In genomic region chr2:233130481-233130970, GRCh38 we compare ENCODE assay signal across 17 cellular contexts.
DNase-seq lines count a peak whose midpoint lies in the region; ATAC-seq and TF ChIP-seq lines count a peak whose summit lies in the region.
"Had no signal": no experiment of that assay in that cellular context is flagged by ENCODE, and none has a peak within 500 bp of the region (broad histone marks: within the 10 kb centered on the region; RNA-seq: fewer than 3 reads in every experiment).

No MANE protein-coding gene starts in this region.

- H3K27me3 ChIP-seq in CD8-positive, alpha-beta memory T cell (ENCODE audit: insufficient read depth, low read length, poor library complexity, severe bottlenecking): no peaks in the 10 kb centered on the region
- H3K27me3 ChIP-seq in naive thymus-derived CD4-positive, alpha-beta T cell (ENCODE audit: control insufficient read depth in 2 of 2, insufficient read depth in 2 of 2, low read length in 2 of 2): no peaks in the 10 kb centered on the region
- peaks cover 30 to 64% of the 10 kb centered on the region in 2 experiments for H3K27me3 ChIP-seq in mesenchymal stem cell (ENCODE audit: control insufficient read depth in 1 of 2, insufficient read depth in 1 of 2, low read length in 2 of 2)
- H3K27me3 ChIP-seq: pancreas, tibial nerve had no signal

- POLR2A ChIA-PET in CD8-positive, alpha-beta memory T cell (lab: Charles Lee): interaction anchor here (1.6 kb wide), 1 partner anchor 70 kb away, joined by 5 read pairs; the partner anchor contains the start of gene INPP5D
- POLR2A ChIA-PET in activated CD8-positive, alpha-beta T cell treated with anti-CD3 and anti-CD28 coated beads, Interleukin-2, amount 10 ng/mL, durations not matched to agents 7 days and 5 days (lab: Charles Lee): interaction anchor here (0.6 to 1.1 kb wide), 3 partner anchors 30 to 48 kb away, joined by 3 read pairs; no protein-coding TSS in a partner anchor
- POLR2A ChIA-PET in naive thymus-derived CD4-positive, alpha-beta T cell (lab: Charles Lee): interaction anchor here (0.6 to 0.7 kb wide), 2 partner anchors 178 to 1069 kb away, joined by 3 to 7 read pairs; no protein-coding TSS in a partner anchor

- 76% methylated on average over 7 of the region's 7 CpGs for WGBS in mesenchymal stem cell

- H2BK15ac ChIP-seq in mesenchymal stem cell (ENCODE audit: low read depth, poor library complexity, severe bottlenecking): no peak overlapping the region

- peaks cover 0 to 6% (median 2%) of the 10 kb centered on the region in 7 donors for H3K9me3 Mint-ChIP-seq in CD14-positive monocyte
- peaks cover 0 to 4% (median 0%) of the 10 kb centered on the region in 5 donors for H3K9me3 Mint-ChIP-seq in CD8-positive, alpha-beta memory T cell
- peaks cover 6% of the 10 kb centered on the region for H3K9me3 Mint-ChIP-seq in activated CD8-positive, alpha-beta T cell treated with anti-CD3 and anti-CD28 coated beads, Interleukin-2, amount 10 ng/mL, durations not matched to agents 7 days and 5 days (ENCODE audit: insufficient read depth)
- peaks cover 0 to 12% (median 3%) of the 10 kb centered on the region in 11 donors for H3K9me3 Mint-ChIP-seq in naive thymus-derived CD4-positive, alpha-beta T cell

- H3K4me1 ChIP-seq in CD8-positive, alpha-beta memory T cell (ENCODE audit: insufficient read depth, low read length): peaks cover 11% of the 10 kb centered on the region
- peaks cover 0 to 6% of the 10 kb centered on the region in 2 donors for H3K4me1 ChIP-seq in naive thymus-derived CD4-positive, alpha-beta T cell (ENCODE audit: control insufficient read depth in 2 of 2, insufficient read depth in 2 of 2, low read length in 2 of 2)
- H3K4me1 ChIP-seq in mesenchymal stem cell (ENCODE audit: control insufficient read depth, insufficient read depth, low read depth, low read length): no peaks in the 10 kb centered on the region
- H3K4me1 ChIP-seq: pancreas had no signal

- no peak overlapping the region for H3K18ac ChIP-seq in mesenchymal stem cell (ENCODE audit: low read depth in 1 of 2, low read length in 2 of 2)

- no peak overlapping the region for H3K23ac ChIP-seq in mesenchymal stem cell (ENCODE audit: low read length in 2 of 2)

- H3K9ac ChIP-seq in mesenchymal stem cell (ENCODE audit: low read length): no peak overlapping the region

- no peak overlapping the region for H3K4me2 ChIP-seq in mesenchymal stem cell (ENCODE audit: low read length, poor library complexity, severe bottlenecking)

- no peaks in the 10 kb centered on the region for H3K79me1 ChIP-seq in mesenchymal stem cell (replicated peaks; ENCODE audit: low read length, poor library complexity, severe bottlenecking)

- no peak overlapping the region for H4K91ac ChIP-seq in mesenchymal stem cell (ENCODE audit: low read length)

- H3K4me1 Mint-ChIP-seq in CD14-positive monocyte: no peaks in the 10 kb centered on the region
- peaks cover 37 to 46% (median 38%) of the 10 kb centered on the region in 3 donors for H3K4me1 Mint-ChIP-seq in CD8-positive, alpha-beta memory T cell
- H3K4me1 Mint-ChIP-seq in activated CD8-positive, alpha-beta T cell treated with anti-CD3 and anti-CD28 coated beads, Interleukin-2, amount 10 ng/mL, durations not matched to agents 7 days and 5 days (ENCODE audit: low read depth): peaks cover 53% of the 10 kb centered on the region
- H3K4me1 Mint-ChIP-seq in naive thymus-derived CD4-positive, alpha-beta T cell: peaks cover 16 to 40% (median 20%) of the 10 kb centered on the region in 7 donors

- H3K14ac ChIP-seq in mesenchymal stem cell (ENCODE audit: low read length in 2 of 2): no peak overlapping the region

- H3K27ac Mint-ChIP-seq in CD14-positive monocyte: peak overlapping the region in 4 of 7 donors; percentile 16 to 45 (median 30)
- H3K27ac Mint-ChIP-seq in CD8-positive, alpha-beta memory T cell: peak overlapping the region; percentile 12 to 86 (median 56)
- H3K27ac Mint-ChIP-seq in activated CD8-positive, alpha-beta T cell treated with anti-CD3 and anti-CD28 coated beads, Interleukin-2, amount 10 ng/mL, durations not matched to agents 7 days and 5 days: peak overlapping the region; percentile 87
- H3K27ac Mint-ChIP-seq in naive thymus-derived CD4-positive, alpha-beta T cell: peak overlapping the region in 8 of 9 donors; percentile 10 to 87 (median 70)

- no peak overlapping the region for H2AK5ac ChIP-seq in mesenchymal stem cell (ENCODE audit: low read length, severe bottlenecking)

- no peak overlapping the region for H3K4me3 ChIP-seq in CD8-positive, alpha-beta memory T cell (ENCODE audit: low read length)
- no peak overlapping the region for H3K4me3 ChIP-seq in naive thymus-derived CD4-positive, alpha-beta T cell (ENCODE audit: low read length)
- H3K4me3 ChIP-seq in mesenchymal stem cell (ENCODE audit: insufficient read depth in 1 of 2, low read depth in 1 of 2, low read length in 2 of 2): no peak overlapping the region
- H3K4me3 ChIP-seq: pancreas, tibial nerve had no signal

- DNase-seq in CD14-positive monocyte (ENCODE audit: low spot score) (no peak), mesenchymal stem cell (no peak)
- no peak for DNase-seq in CD8-positive, alpha-beta memory T cell
- DNase-seq in activated CD8-positive, alpha-beta T cell treated with anti-CD3 and anti-CD28 coated beads, Interleukin-2, amount 10 ng/mL, durations not matched to agents 7 days and 5 days: no peak
- DNase-seq in naive thymus-derived CD4-positive, alpha-beta T cell: no peak
- DNase-seq: activated CD4-positive, CD25-positive, alpha-beta regulatory T cell treated with anti-CD3 and anti-CD28 coated beads, Interleukin-2, amount 50 U/mL, for 72 hours; AML-193; DMS153; hippocampal formation; NCI-H2081; NCI-H524; pancreas; Right ventricle myocardium superior had no signal

- H2AFZ ChIP-seq in mesenchymal stem cell (ENCODE audit: low read depth, low read length): no peak overlapping the region

- no peak for ATAC-seq in activated CD8-positive, alpha-beta T cell treated with anti-CD3 and anti-CD28 coated beads, Interleukin-2, amount 10 ng/mL, durations not matched to agents 7 days and 5 days
- no peak for ATAC-seq in naive thymus-derived CD4-positive, alpha-beta T cell
- ATAC-seq in GM19463 (IDR thresholded peaks at IDR 0.05; ENCODE audit: unreplicated experiment) (no peak), HG02885 (IDR thresholded peaks at IDR 0.05; ENCODE audit: poor library complexity, unreplicated experiment) (no peak), HG02571 (IDR thresholded peaks at IDR 0.05; ENCODE audit: unreplicated experiment) (no peak)
- ATAC-seq: pancreas had no signal

- CTCF ChIA-PET in CD8-positive, alpha-beta memory T cell (lab: Charles Lee): interaction anchor here (0.7 to 1.9 kb wide), 3 partner anchors 31 to 209 kb away, joined by 4 to 7 read pairs (median 5); no protein-coding TSS in a partner anchor
- CTCF ChIA-PET in activated CD8-positive, alpha-beta T cell treated with anti-CD3 and anti-CD28 coated beads, Interleukin-2, amount 10 ng/mL, durations not matched to agents 7 days and 5 days (lab: Charles Lee): interaction anchor here (1.4 to 1.8 kb wide), 2 partner anchors 12 to 29 kb away, joined by 3 to 5 read pairs; no protein-coding TSS in a partner anchor
- CTCF ChIA-PET in naive thymus-derived CD4-positive, alpha-beta T cell (lab: Charles Lee): interaction anchor here (0.6 to 1.9 kb wide), 4 partner anchors 12 to 309 kb away, joined by 3 to 6 read pairs (median 4); partner anchors contain the start of gene INPP5D

- H2BK5ac ChIP-seq in mesenchymal stem cell (ENCODE audit: low read depth, low read length, poor library complexity, severe bottlenecking): no peak overlapping the region

- no peak overlapping the region for H3K27ac ChIP-seq in CD8-positive, alpha-beta memory T cell (ENCODE audit: low read depth, low read length)
- no peak overlapping the region for H3K27ac ChIP-seq in naive thymus-derived CD4-positive, alpha-beta T cell (ENCODE audit: low read depth, low read length)
- no peak overlapping the region for H3K27ac ChIP-seq in mesenchymal stem cell (ENCODE audit: low read length, poor library complexity, severe bottlenecking)
- H3K27ac ChIP-seq: pancreas, tibial nerve had no signal

- intact Hi-C loops in CD14-positive monocyte (cut with micrococcal nuclease): no loop called here
- intact Hi-C loops in naive thymus-derived CD4-positive, alpha-beta T cell (cut with micrococcal nuclease): no loop called here

- H3K4me3 Mint-ChIP-seq in CD14-positive monocyte: no peak overlapping the region
- peak overlapping the region in 2 of 7 donors; percentile 11 to 50 for H3K4me3 Mint-ChIP-seq in CD8-positive, alpha-beta memory T cell
- no peak overlapping the region for H3K4me3 Mint-ChIP-seq in activated CD8-positive, alpha-beta T cell treated with anti-CD3 and anti-CD28 coated beads, Interleukin-2, amount 10 ng/mL, durations not matched to agents 7 days and 5 days
- H3K4me3 Mint-ChIP-seq in naive thymus-derived CD4-positive, alpha-beta T cell: no peak overlapping the region

- no peak overlapping the region for H4K8ac ChIP-seq in mesenchymal stem cell (ENCODE audit: low read length)

- no peak for TF ChIP-seq CTCF in CD14-positive monocyte (IDR thresholded peaks at IDR 0.05)

- H2BK120ac ChIP-seq in mesenchymal stem cell (ENCODE audit: low read depth, low read length): no peak overlapping the region

- peaks cover 77 to 93% of the 10 kb centered on the region in 2 donors for H3K36me3 Mint-ChIP-seq in CD14-positive monocyte
- H3K36me3 Mint-ChIP-seq in CD8-positive, alpha-beta memory T cell: peaks cover 38 to 89% (median 38%) of the 10 kb centered on the region in 3 donors
- peaks cover 80% of the 10 kb centered on the region for H3K36me3 Mint-ChIP-seq in activated CD8-positive, alpha-beta T cell treated with anti-CD3 and anti-CD28 coated beads, Interleukin-2, amount 10 ng/mL, durations not matched to agents 7 days and 5 days (ENCODE audit: low read depth)
- peaks cover 24 to 78% (median 48%) of the 10 kb centered on the region in 5 donors for H3K36me3 Mint-ChIP-seq in naive thymus-derived CD4-positive, alpha-beta T cell

- H3K27me3 Mint-ChIP-seq in CD14-positive monocyte (ENCODE audit: low read depth in 3 of 3): no peaks in the 10 kb centered on the region
- no peaks in the 10 kb centered on the region for H3K27me3 Mint-ChIP-seq in CD8-positive, alpha-beta memory T cell
- H3K27me3 Mint-ChIP-seq in activated CD8-positive, alpha-beta T cell treated with anti-CD3 and anti-CD28 coated beads, Interleukin-2, amount 10 ng/mL, durations not matched to agents 7 days and 5 days (ENCODE audit: low read depth): no peaks in the 10 kb centered on the region
- H3K27me3 Mint-ChIP-seq in naive thymus-derived CD4-positive, alpha-beta T cell: no peaks in the 10 kb centered on the region

- no peak overlapping the region for H2BK12ac ChIP-seq in mesenchymal stem cell (ENCODE audit: low read length in 2 of 2)

- no peaks in the 10 kb centered on the region for H3K9me3 ChIP-seq in CD8-positive, alpha-beta memory T cell (ENCODE audit: low read length)
- no peaks in the 10 kb centered on the region for H3K9me3 ChIP-seq in naive thymus-derived CD4-positive, alpha-beta T cell (ENCODE audit: control insufficient read depth in 2 of 3, low read length in 3 of 3)
- H3K9me3 ChIP-seq in mesenchymal stem cell (ENCODE audit: control insufficient read depth, low read length): peaks cover 4% of the 10 kb centered on the region
- H3K9me3 ChIP-seq: pancreas had no signal

- no peak overlapping the region for H3K4ac ChIP-seq in mesenchymal stem cell (ENCODE audit: low read depth in 1 of 2, low read length in 2 of 2)

- peaks cover 59% of the 10 kb centered on the region for H3K36me3 ChIP-seq in CD8-positive, alpha-beta memory T cell (ENCODE audit: insufficient read depth, low read length)
- H3K36me3 ChIP-seq in naive thymus-derived CD4-positive, alpha-beta T cell (ENCODE audit: control insufficient read depth in 2 of 3, insufficient read depth in 3 of 3, low read length in 3 of 3): peaks cover 38 to 94% (median 53%) of the 10 kb centered on the region in 3 experiments
- no peaks in the 10 kb centered on the region for H3K36me3 ChIP-seq in mesenchymal stem cell (ENCODE audit: control insufficient read depth in 1 of 2, insufficient read depth in 2 of 2, low read depth in 1 of 2, low read length in 2 of 2)
- H3K36me3 ChIP-seq: pancreas, tibial nerve had no signal

Comparison
In these comparisons a context has a peak if more than half of its experiments do, and no peak if none do; other contexts are left out.
1. H3K27ac Mint-ChIP-seq: peak in every context shown above with its lines; median percentile 87 in activated CD8-positive, alpha-beta T cell treated with anti-CD3 and anti-CD28 coated beads, Interleukin-2, amount 10 ng/mL, durations not matched to agents 7 days and 5 days; 70 in naive thymus-derived CD4-positive, alpha-beta T cell; 56 in CD8-positive, alpha-beta memory T cell; 30 in CD14-positive monocyte.